15 cellular contexts compared by ENCODE assay signal in genomic region chr12:1488908-1489381, GRCh38.
DNase-seq lines count a peak whose midpoint lies in the region; FAIRE-seq and TF ChIP-seq lines count a peak whose summit lies in the region.
"Had no signal": no experiment of that assay in that cellular context is flagged by ENCODE, and none has a peak within 500 bp of the region (broad histone marks: within the 10 kb centered on the region; RNA-seq: fewer than 3 reads in every experiment).

No MANE protein-coding gene starts in this region.

- no peaks in the 10 kb centered on the region for H3K9me3 ChIP-seq in kidney (ENCODE audit: control insufficient read depth in 1 of 2, low read length in 2 of 2)
- H3K9me3 ChIP-seq: tibial artery had no signal

- no peaks in the 10 kb centered on the region for H3K4me1 ChIP-seq in kidney (ENCODE audit: control insufficient read depth in 1 of 2, insufficient read depth in 1 of 2, low read depth in 1 of 2, low read length in 2 of 2)
- H3K4me1 ChIP-seq: tibial artery had no signal

- intact Hi-C loops in kidney (cut with DNase I): no loop called here

- FAIRE-seq in kidney (lab: Jason Lieb, UNC): no peak
- FAIRE-seq in RCC 7860 (lab: Jason Lieb, UNC): no peak
- FAIRE-seq: colon, GM19239, islet of Langerhans, small intestine had no signal

- peak; percentile 55 for DNase-seq in AG08395 (ENCODE audit: low spot score)
- DNase-seq in HFF-Myc (ENCODE audit: extremely low read depth, low read depth): peak; percentile 20
- DNase-seq in activated naive CD4-positive, alpha-beta T cell treated with anti-CD3 and anti-CD28 coated beads, Interleukin-2, amount 50 U/mL, for 16 hours: peak; percentile 26
- DNase-seq in kidney: peak; percentile 37
- no peak for DNase-seq in NCI-H345 (lab: John Stamatoyannopoulos, UW)
- DNase-seq in H7: no peak
- no peak for DNase-seq in NCI-H1092 (lab: John Stamatoyannopoulos, UW)
- DNase-seq in RCC 7860 (ENCODE audit: low spot score): no peak
- DNase-seq: DMS 273 treated with DMSO at 0.1 percent for 48 hours, NCI-H2171 treated with DMSO at 0.1 percent for 48 hours, small intestine had no signal

- H3K4me3 ChIP-seq in HFF-Myc (replicated peaks; ENCODE audit: low read depth, low read length) (no peak overlapping the region), kidney (ENCODE audit: low read length in 2 of 2) (no peak overlapping the region), H7 (ENCODE audit: insufficient read depth, low read depth, low read length) (no peak overlapping the region)
- H3K4me3 ChIP-seq: tibial artery had no signal

- TF ChIP-seq CTCF in HFF-Myc (IDR thresholded peaks at IDR 0.05; ENCODE audit: low read depth, low read length, missing control alignments) (no peak), kidney (IDR thresholded peaks at IDR 0.05; ENCODE audit: borderline replicate concordance, extremely low read depth, insufficient read depth) (no peak)

- no peaks in the 10 kb centered on the region for H3K27me3 ChIP-seq in H7 (ENCODE audit: control insufficient read depth, insufficient read depth, low read length)
- H3K27me3 ChIP-seq: tibial artery had no signal

- H3K27ac ChIP-seq in kidney (ENCODE audit: low read depth in 2 of 2, low read length in 2 of 2): no peak overlapping the region
- H3K27ac ChIP-seq: tibial artery had no signal

- peaks cover 9 to 10% of the 10 kb centered on the region in 2 donors for H3K36me3 ChIP-seq in kidney (ENCODE audit: control insufficient read depth in 1 of 2, insufficient read depth in 2 of 2, low read length in 2 of 2)
- H3K36me3 ChIP-seq in H7 (replicated peaks; ENCODE audit: control insufficient read depth, insufficient read depth, low read length): peaks cover 1% of the 10 kb centered on the region; the same call in 1 of the 2 replicates

- H3K9ac ChIP-seq in kidney (ENCODE audit: low read length in 2 of 2): no peak overlapping the region

Comparison
In these comparisons a context has a peak if more than half of its experiments do, and no peak if none do; other contexts are left out.
1. DNase-seq: peak in AG08395 (single experiment), HFF-Myc (single experiment), activated naive CD4-positive, alpha-beta T cell treated with anti-CD3 and anti-CD28 coated beads, Interleukin-2, amount 50 U/mL, for 16 hours (single experiment) and kidney (single experiment); none in NCI-H345 (single experiment), H7 (single experiment), NCI-H1092 (single experiment) and RCC 7860 (single experiment).